1 cellular context compared by ENCODE assay signal in the genomic region with DNA sequence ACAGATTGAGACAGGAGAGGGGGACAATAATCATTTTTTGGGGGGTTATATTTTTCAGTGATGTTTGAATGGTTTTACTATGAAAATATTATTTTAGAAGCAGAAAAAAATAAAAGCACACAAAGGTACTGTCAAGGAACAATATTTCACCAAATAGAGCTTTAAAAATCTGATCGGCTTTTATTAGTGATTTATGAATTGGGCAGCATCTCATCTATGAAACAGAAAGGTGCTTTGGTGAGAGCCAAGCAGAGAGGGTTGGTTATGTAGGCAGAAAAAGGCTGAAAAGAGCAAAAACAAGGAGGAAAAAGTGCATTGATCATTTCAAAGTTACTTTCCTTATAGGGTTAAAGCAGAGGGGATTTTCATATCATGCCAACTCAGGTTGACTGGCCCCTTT.
TF ChIP-seq lines count a peak whose summit lies in the region.

No MANE protein-coding gene starts in this region.

TF ChIP-seq in GM23338, 12 proteins besides CTCF, POLR2A, EP300 and RAD21 (continued from another document):
- TF ChIP-seq REST (IDR thresholded peaks at IDR 0.05; ENCODE audit: unreplicated experiment): no peak
- no peak for TF ChIP-seq ZNF114 (CRISPR knock-in tag; IDR thresholded peaks at IDR 0.05)
- TF ChIP-seq ZNF331 (CRISPR knock-in tag; IDR thresholded peaks at IDR 0.05; ENCODE audit: low read depth): no peak
- TF ChIP-seq NANOG (IDR thresholded peaks at IDR 0.05; ENCODE audit: borderline replicate concordance): no peak
- no peak for TF ChIP-seq EZH2phosphoT487 (IDR thresholded peaks at IDR 0.05; ENCODE audit: unreplicated experiment)
- TF ChIP-seq ETS1 (IDR thresholded peaks at IDR 0.05): no peak
- TF ChIP-seq, protein P1, sequence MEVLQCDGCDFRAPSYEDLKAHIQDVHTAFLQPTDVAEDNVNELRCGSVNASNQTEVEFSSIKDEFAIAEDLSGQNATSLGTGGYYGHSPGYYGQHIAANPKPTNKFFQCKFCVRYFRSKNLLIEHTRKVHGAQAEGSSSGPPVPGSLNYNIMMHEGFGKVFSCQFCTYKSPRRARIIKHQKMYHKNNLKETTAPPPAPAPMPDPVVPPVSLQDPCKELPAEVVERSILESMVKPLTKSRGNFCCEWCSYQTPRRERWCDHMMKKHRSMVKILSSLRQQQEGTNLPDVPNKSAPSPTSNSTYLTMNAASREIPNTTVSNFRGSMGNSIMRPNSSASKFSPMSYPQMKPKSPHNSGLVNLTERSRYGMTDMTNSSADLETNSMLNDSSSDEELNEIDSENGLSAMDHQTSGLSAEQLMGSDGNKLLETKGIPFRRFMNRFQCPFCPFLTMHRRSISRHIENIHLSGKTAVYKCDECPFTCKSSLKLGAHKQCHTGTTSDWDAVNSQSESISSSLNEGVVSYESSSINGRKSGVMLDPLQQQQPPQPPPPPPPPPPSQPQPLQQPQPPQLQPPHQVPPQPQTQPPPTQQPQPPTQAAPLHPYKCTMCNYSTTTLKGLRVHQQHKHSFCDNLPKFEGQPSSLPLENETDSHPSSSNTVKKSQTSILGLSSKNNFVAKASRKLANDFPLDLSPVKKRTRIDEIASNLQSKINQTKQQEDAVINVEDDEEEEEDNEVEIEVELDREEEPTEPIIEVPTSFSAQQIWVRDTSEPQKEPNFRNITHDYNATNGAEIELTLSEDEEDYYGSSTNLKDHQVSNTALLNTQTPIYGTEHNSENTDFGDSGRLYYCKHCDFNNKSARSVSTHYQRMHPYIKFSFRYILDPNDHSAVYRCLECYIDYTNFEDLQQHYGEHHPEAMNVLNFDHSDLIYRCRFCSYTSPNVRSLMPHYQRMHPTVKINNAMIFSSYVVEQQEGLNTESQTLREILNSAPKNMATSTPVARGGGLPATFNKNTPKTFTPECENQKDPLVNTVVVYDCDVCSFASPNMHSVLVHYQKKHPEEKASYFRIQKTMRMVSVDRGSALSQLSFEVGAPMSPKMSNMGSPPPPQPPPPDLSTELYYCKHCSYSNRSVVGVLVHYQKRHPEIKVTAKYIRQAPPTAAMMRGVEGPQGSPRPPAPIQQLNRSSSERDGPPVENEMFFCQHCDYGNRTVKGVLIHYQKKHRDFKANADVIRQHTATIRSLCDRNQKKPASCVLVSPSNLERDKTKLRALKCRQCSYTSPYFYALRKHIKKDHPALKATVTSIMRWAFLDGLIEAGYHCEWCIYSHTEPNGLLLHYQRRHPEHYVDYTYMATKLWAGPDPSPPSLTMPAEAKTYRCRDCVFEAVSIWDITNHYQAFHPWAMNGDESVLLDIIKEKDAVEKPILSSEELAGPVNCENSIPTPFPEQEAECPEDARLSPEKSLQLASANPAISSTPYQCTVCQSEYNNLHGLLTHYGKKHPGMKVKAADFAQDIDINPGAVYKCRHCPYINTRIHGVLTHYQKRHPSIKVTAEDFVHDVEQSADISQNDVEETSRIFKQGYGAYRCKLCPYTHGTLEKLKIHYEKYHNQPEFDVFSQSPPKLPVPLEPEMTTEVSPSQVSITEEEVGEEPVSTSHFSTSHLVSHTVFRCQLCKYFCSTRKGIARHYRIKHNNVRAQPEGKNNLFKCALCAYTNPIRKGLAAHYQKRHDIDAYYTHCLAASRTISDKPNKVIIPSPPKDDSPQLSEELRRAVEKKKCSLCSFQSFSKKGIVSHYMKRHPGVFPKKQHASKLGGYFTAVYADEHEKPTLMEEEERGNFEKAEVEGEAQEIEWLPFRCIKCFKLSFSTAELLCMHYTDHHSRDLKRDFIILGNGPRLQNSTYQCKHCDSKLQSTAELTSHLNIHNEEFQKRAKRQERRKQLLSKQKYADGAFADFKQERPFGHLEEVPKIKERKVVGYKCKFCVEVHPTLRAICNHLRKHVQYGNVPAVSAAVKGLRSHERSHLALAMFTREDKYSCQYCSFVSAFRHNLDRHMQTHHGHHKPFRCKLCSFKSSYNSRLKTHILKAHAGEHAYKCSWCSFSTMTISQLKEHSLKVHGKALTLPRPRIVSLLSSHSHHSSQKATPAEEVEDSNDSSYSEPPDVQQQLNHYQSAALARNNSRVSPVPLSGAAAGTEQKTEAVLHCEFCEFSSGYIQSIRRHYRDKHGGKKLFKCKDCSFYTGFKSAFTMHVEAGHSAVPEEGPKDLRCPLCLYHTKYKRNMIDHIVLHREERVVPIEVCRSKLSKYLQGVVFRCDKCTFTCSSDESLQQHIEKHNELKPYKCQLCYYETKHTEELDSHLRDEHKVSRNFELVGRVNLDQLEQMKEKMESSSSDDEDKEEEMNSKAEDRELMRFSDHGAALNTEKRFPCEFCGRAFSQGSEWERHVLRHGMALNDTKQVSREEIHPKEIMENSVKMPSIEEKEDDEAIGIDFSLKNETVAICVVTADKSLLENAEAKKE (CRISPR knock-in tag; IDR thresholded peaks at IDR 0.05): no peak
- no peak for TF ChIP-seq EZH2 (IDR thresholded peaks at IDR 0.05; ENCODE audit: low read depth, unreplicated experiment)
- no peak for TF ChIP-seq CREB1 (CRISPR knock-in tag; IDR thresholded peaks at IDR 0.05; ENCODE audit: low read depth)
- TF ChIP-seq STAT1 (IDR thresholded peaks at IDR 0.05; ENCODE audit: unreplicated experiment): no peak
- no peak for TF ChIP-seq JUNB (IDR thresholded peaks at IDR 0.05; ENCODE audit: unreplicated experiment)
TF ChIP-seq in GM23338: peak in this region for 0.
